8 cellular contexts compared by ENCODE assay signal in genomic region chr2:11829324-11829946, GRCh38.
A peak's percentile ranks its signal among the peaks of the same experiment; 100 is the strongest.
DNase-seq lines count a peak whose midpoint lies in the region; ATAC-seq and TF ChIP-seq lines count a peak whose summit lies in the region.

No MANE protein-coding gene starts in this region.

- DNase-seq in AG04450 (ENCODE audit: low read depth, low spot score) (no peak), NCI-H345 treated with DMSO at 0.1 percent for 48 hours (lab: John Stamatoyannopoulos, UW; ENCODE audit: unreplicated experiment) (peak; percentile 75), ecto neural progenitor cell (ENCODE audit: low spot score) (peak; percentile 81), lower lobe of right lung (peak; percentile 73)
- peak; percentile 70 for DNase-seq in activated CD4-positive, alpha-beta T cell treated with anti-CD3 and anti-CD28 coated beads, Interleukin-2, amount 50 U/mL, for 1 hour
- peak; percentile 37 to 58 for DNase-seq in stimulated activated CD4-positive, alpha-beta T cell treated with anti-CD3 and anti-CD28 coated beads, Interleukin-4, amount 100 ng/mL, for 4 hours

- H3K4me3 ChIP-seq in AG04450 (ENCODE audit: low read depth, low read length), result peak overlapping the region; percentile 47
- peak overlapping the region; percentile 39 for H3K4me3 ChIP-seq in lower lobe of right lung

- peaks cover 26% of the 10 kb centered on the region for H3K4me1 ChIP-seq in lower lobe of right lung

- H3K27me3 ChIP-seq in AG04450 (ENCODE audit: control insufficient read depth, insufficient read depth, low read length) (no peaks in the 10 kb centered on the region), lower lobe of right lung (ENCODE audit: low read depth) (no peaks in the 10 kb centered on the region)

- ATAC-seq in GM18868 (IDR thresholded peaks at IDR 0.05; ENCODE audit: unreplicated experiment) (peak; percentile 29), HG03139 (IDR thresholded peaks at IDR 0.05; ENCODE audit: unreplicated experiment) (peak; percentile 30), lower lobe of right lung (peak; percentile 50 to 57)

- intact Hi-C loops in lower lobe of right lung (cut with DNase I), result no loop called here

- peaks cover 30% of the 10 kb centered on the region for H3K36me3 ChIP-seq in lower lobe of right lung

- POLR2A ChIA-PET in AG04450 (lab: Yijun Ruan, JAX), result interaction anchor here (0.7 kb wide), 1 partner anchor 229 kb away, joined by 6 read pairs; no protein-coding TSS in a partner anchor

- CTCF ChIA-PET in AG04450 (lab: Charles Lee), result interaction anchor here (0.6 to 2.5 kb wide), 18 partner anchors 10 to 1884 kb away, joined by 3 to 22 read pairs (median 4); partner anchors contain the start of gene TRIB2

- peaks cover 4% of the 10 kb centered on the region; the same call in 1 of the 2 replicates for H3K9me3 ChIP-seq in AG04450 (ENCODE audit: control insufficient read depth, insufficient read depth, low read length)
- peaks cover 3% of the 10 kb centered on the region for H3K9me3 ChIP-seq in lower lobe of right lung

- H3K27ac ChIP-seq in AG04450 (ENCODE audit: low read depth, low read length), result peak overlapping the region; percentile 90
- peak overlapping the region; percentile 86 for H3K27ac ChIP-seq in lower lobe of right lung

- TF ChIP-seq CTCF in AG04450 (IDR thresholded peaks at IDR 0.05; ENCODE audit: low read depth, low read length) (peak; percentile 55), lower lobe of right lung (IDR thresholded peaks at IDR 0.05) (peak; percentile 49)
